8 cellular contexts compared by ENCODE assay signal in genomic region chr1:45394342-45394741, GRCh38. TPM values are rescaled to one million over a fixed set of nuclear protein-coding genes. Genes with fewer than 3 reads are reported as not detected.
DNase-seq lines count a peak whose midpoint lies in the region; ATAC-seq and TF ChIP-seq lines count a peak whose summit lies in the region.

No MANE protein-coding gene starts in this region.

- no peak overlapping the region; the same call in 1 of the 2 replicates for H3K4me3 ChIP-seq in GM12864 (ENCODE audit: low read depth, low read length)

- no peak for TF ChIP-seq CTCF in GM12864 (IDR thresholded peaks at IDR 0.05; ENCODE audit: low read depth, low read length, missing control alignments)

- DNase-seq in GM12864 (ENCODE audit: low read depth) (peak; percentile 76), dermis microvascular lymphatic vessel endothelial cell (ENCODE audit: low read depth in 2 of 2) (peak; percentile 28 to 51), kidney tubule cell (ENCODE audit: low spot score) (no peak), glomerular visceral epithelial cell (ENCODE audit: extremely low spot score) (no peak), NK-92 (lab: John Stamatoyannopoulos, UW; ENCODE audit: unreplicated experiment) (no peak), NCI-H524 treated with DMSO at 0.1 percent for 48 hours (lab: John Stamatoyannopoulos, UW) (no peak)

- peak; percentile 29 for ATAC-seq in GM19463 (IDR thresholded peaks at IDR 0.05; ENCODE audit: unreplicated experiment)
- ATAC-seq in HG03159 (IDR thresholded peaks at IDR 0.05; ENCODE audit: unreplicated experiment) = peak; percentile 71

RNA-seq across cellular contexts. Expression of gene MUTYH, which starts 54.1 kb away (rescaled TPM):
- 8.2 and 9.9 TPM in 2 replicates for total RNA-seq in dermis microvascular lymphatic vessel endothelial cell

RNA-seq across cellular contexts. Expression of gene TOE1, which starts 54.4 kb away (rescaled TPM):
- total RNA-seq in dermis microvascular lymphatic vessel endothelial cell = 15.1 and 18.2 TPM in 2 replicates

Comparison
In these comparisons a context has a peak if more than half of its experiments do, and no peak if none do; other contexts are left out.
1. DNase-seq: peak in GM12864 (single experiment) and dermis microvascular lymphatic vessel endothelial cell (2 of 2); none in kidney tubule cell (single experiment), glomerular visceral epithelial cell (single experiment), NK-92 (single experiment) and NCI-H524 treated with DMSO at 0.1 percent for 48 hours (single experiment).